9 cellular contexts compared by ENCODE assay signal in genomic region chr12:53205747-53206146, GRCh38. TPM values are rescaled to one million over a fixed set of nuclear protein-coding genes. Genes with fewer than 3 reads are reported as not detected.
A peak's percentile ranks its signal among the peaks of the same experiment; 100 is the strongest.
DNase-seq lines count a peak whose midpoint lies in the region; ATAC-seq, FAIRE-seq and TF ChIP-seq lines count a peak whose summit lies in the region.
"Had no signal": no experiment of that assay in that cellular context is flagged by ENCODE, and none has a peak within 500 bp of the region (broad histone marks: within the 10 kb centered on the region; RNA-seq: fewer than 3 reads in every experiment).

No MANE protein-coding gene starts in this region.

- peak; percentile 95 for FAIRE-seq in GM12891 (lab: Jason Lieb, UNC)
- FAIRE-seq: TTC549 had no signal

- H2AFZ ChIP-seq in MM.1S (ENCODE audit: low read length), result no peak overlapping the region

- peaks cover 12% of the 10 kb centered on the region; the same call in 1 of the 2 replicates for H3K36me3 ChIP-seq in MM.1S (replicated peaks; ENCODE audit: insufficient read depth, low read length)
- H3K36me3 ChIP-seq in left lung, result peaks cover 0 to 10% of the 10 kb centered on the region in 2 donors
- H3K36me3 ChIP-seq in upper lobe of right lung, result peaks cover 6% of the 10 kb centered on the region

- peak overlapping the region; percentile 77 for H3K4me2 ChIP-seq in MM.1S (ENCODE audit: low read depth, low read length)

- H3K79me2 ChIP-seq in MM.1S (ENCODE audit: low read length), result peaks cover 98% of the 10 kb centered on the region

- intact Hi-C loops in left lung (cut with DNase I) (no loop called here), upper lobe of right lung (cut with DNase I) (no loop called here)

- H3K9ac ChIP-seq in MM.1S (ENCODE audit: low read length), result peak overlapping the region; percentile 99

- no peak for TF ChIP-seq CTCF in MM.1S (IDR thresholded peaks at IDR 0.05; ENCODE audit: low read length)
- no peak for TF ChIP-seq CTCF in left lung (IDR thresholded peaks at IDR 0.05)
- no peak for TF ChIP-seq CTCF in upper lobe of right lung (IDR thresholded peaks at IDR 0.05)

- peaks cover 92% of the 10 kb centered on the region for H3F3A ChIP-seq in MM.1S (ENCODE audit: insufficient read depth, low read length)

- TF ChIP-seq POLR2A in GM12891 (IDR thresholded peaks at IDR 0.05; ENCODE audit: low read depth, low read length), result 0 out of 2 replicates have a peak, but pooled peaks have one; percentile 24

- H3K9me2 ChIP-seq in MM.1S (replicated peaks; ENCODE audit: insufficient read depth, low read length), result no peaks in the 10 kb centered on the region

- peak; percentile 72 for ATAC-seq in left lung
- peak; percentile 66 for ATAC-seq in upper lobe of right lung

- peaks cover 29% of the 10 kb centered on the region for H3K4me1 ChIP-seq in MM.1S (ENCODE audit: low read length)
- peaks cover 8 to 52% of the 10 kb centered on the region in 2 donors for H3K4me1 ChIP-seq in left lung
- peaks cover 20% of the 10 kb centered on the region for H3K4me1 ChIP-seq in upper lobe of right lung

- H3K27ac ChIP-seq in MM.1S (ENCODE audit: low read length) (peak overlapping the region; percentile 99), left lung (peak overlapping the region in 1 of 2 donors; percentile 57), upper lobe of right lung (peak overlapping the region; percentile 42)

- H3K27me3 ChIP-seq in MM.1S (replicated peaks; ENCODE audit: insufficient read depth, low read length) (no peaks in the 10 kb centered on the region), left lung (no peaks in the 10 kb centered on the region), upper lobe of right lung (no peaks in the 10 kb centered on the region)

- DNase-seq in GM12891 (ENCODE audit: insufficient read length, low spot score), result peak; percentile 66
- DNase-seq in GOT3 (lab: John Stamatoyannopoulos, UW), result peak; percentile 37
- DNase-seq in MM.1S, result peak; percentile 97
- DNase-seq in activated T-cell treated with anti-CD3 and anti-CD28 coated beads, Interleukin-2, amount 50 U/mL, for 48 hours, result peak; percentile 85 to 87
- peak in 1 of 2 donors; percentile 61 for DNase-seq in left lung
- no peak for DNase-seq in upper lobe of right lung
- DNase-seq in NCI-H345 (lab: John Stamatoyannopoulos, UW), result no peak
- no peak for DNase-seq in NCI-H446 (lab: John Stamatoyannopoulos, UW)

- H4K20me1 ChIP-seq in MM.1S (ENCODE audit: insufficient read depth, low read length), result no peaks in the 10 kb centered on the region

- H3K9me3 ChIP-seq in MM.1S (replicated peaks; ENCODE audit: insufficient read depth, low read length), result no peaks in the 10 kb centered on the region
- H3K9me3 ChIP-seq in left lung, result no peaks in the 10 kb centered on the region
- no peaks in the 10 kb centered on the region for H3K9me3 ChIP-seq in upper lobe of right lung

- peak overlapping the region; percentile 94 for H3K4me3 ChIP-seq in MM.1S (ENCODE audit: low read length)
- peak overlapping the region in 1 of 2 donors; percentile 11 for H3K4me3 ChIP-seq in left lung
- peak overlapping the region; percentile 26 for H3K4me3 ChIP-seq in upper lobe of right lung

TF ChIP-seq in GM12891, 5 proteins besides CTCF, POLR2A, EP300 and RAD21:
- TF ChIP-seq POU2F2 (IDR thresholded peaks at IDR 0.05; ENCODE audit: low read depth, low read length), result peak; percentile 79
- TF ChIP-seq SPI1 (IDR thresholded peaks at IDR 0.05; ENCODE audit: low read depth, low read length), result no peak
- TF ChIP-seq PAX5 (IDR thresholded peaks at IDR 0.05; ENCODE audit: insufficient read depth, low read length, severe bottlenecking), result peak; percentile 47
- TF ChIP-seq POLR2AphosphoS5 (IDR thresholded peaks at IDR 0.05; ENCODE audit: low read depth, low read length), result peak; percentile 58; the same call in 1 of the 2 replicates
TF ChIP-seq in GM12891: peak in this region for 3.

RNA-seq across cellular contexts. Expression of gene ITGB7, which starts 1.3 kb away (rescaled TPM):
- 154 TPM for polyA plus RNA-seq in GM12891 (2012; ENCODE audit: low read depth, missing spikeins)
- total RNA-seq in left lung, result 10 to 100 TPM in 1 of 2 donors, 1 to 10 TPM in 1; 3.8 to 10.9 TPM
- 7.7 TPM for total RNA-seq in upper lobe of right lung

RNA-seq across cellular contexts. Expression of gene CSAD, which starts 25.0 kb away (rescaled TPM):
- polyA plus RNA-seq in GM12891 (2012; ENCODE audit: low read depth, missing spikeins), result 8.6 TPM
- total RNA-seq in left lung (10 to 100 TPM; 33.1 to 36.3 TPM), upper lobe of right lung (41.7 TPM)

RNA-seq across cellular contexts. Expression of gene ZNF740, which starts 25.2 kb away (rescaled TPM):
- 10.6 TPM for polyA plus RNA-seq in GM12891 (2012; ENCODE audit: low read depth, missing spikeins)
- total RNA-seq in left lung (10 to 100 TPM; 34.6 to 39.2 TPM), upper lobe of right lung (46.8 TPM)

RNA-seq across cellular contexts. Expression of gene RARG, which starts 26.3 kb away (rescaled TPM):
- polyA plus RNA-seq in GM12891 (2012; ENCODE audit: low read depth, missing spikeins), result 4.0 TPM
- total RNA-seq in left lung (10 to 100 TPM; 38.2 to 38.6 TPM), upper lobe of right lung (23.8 TPM)

Comparison
In these comparisons a context has a peak if more than half of its experiments do, and no peak if none do; other contexts are left out.
1. DNase-seq: peak in GM12891 (single experiment), GOT3 (single experiment), MM.1S (single experiment) and activated T-cell treated with anti-CD3 and anti-CD28 coated beads, Interleukin-2, amount 50 U/mL, for 48 hours (2 of 2); none in upper lobe of right lung (single experiment), NCI-H345 (single experiment) and NCI-H446 (0 of 2).